ENCODE assay signal across 8 cellular contexts in genomic region chrX:149950681-149951080, GRCh38. TPM values are rescaled to one million over a fixed set of nuclear protein-coding genes. Genes with fewer than 3 reads are reported as not detected.
A peak's percentile ranks its signal among the peaks of the same experiment; 100 is the strongest.
DNase-seq lines count a peak whose midpoint lies in the region; ATAC-seq and TF ChIP-seq lines count a peak whose summit lies in the region.

No MANE protein-coding gene starts in this region.

- H3K4me1 ChIP-seq in OCI-LY3 (ENCODE audit: low read length) (no peaks in the 10 kb centered on the region), esophagus squamous epithelium (peaks cover 0 to 5% (median 0%) of the 10 kb centered on the region in 3 donors), vagina (no peaks in the 10 kb centered on the region)

- H3K79me2 ChIP-seq in OCI-LY3 (ENCODE audit: low read length): no peaks in the 10 kb centered on the region

- no peak overlapping the region for H3K9ac ChIP-seq in OCI-LY3 (ENCODE audit: low read length)

- DNase-seq in AG08396 (ENCODE audit: low spot score): peak; percentile 43
- DNase-seq in esophagus squamous epithelium (lab: John Stamatoyannopoulos, UW): no peak
- peak; percentile 1 for DNase-seq in putamen (ENCODE audit: low spot score)
- no peak for DNase-seq in T-helper 17 cell
- no peak for DNase-seq in vagina (ENCODE audit: extremely low spot score in 2 of 2)

- no peaks in the 10 kb centered on the region for H4K20me1 ChIP-seq in OCI-LY3 (ENCODE audit: insufficient read depth, low read length)

- TF ChIP-seq POLR2A in esophagus squamous epithelium (IDR thresholded peaks at IDR 0.05): no peak
- no peak for TF ChIP-seq POLR2A in vagina (IDR thresholded peaks at IDR 0.05)

- H3K36me3 ChIP-seq in OCI-LY3 (replicated peaks; ENCODE audit: low read depth, low read length) (no peaks in the 10 kb centered on the region), esophagus squamous epithelium (peaks cover 0 to 41% (median 0%) of the 10 kb centered on the region in 3 donors), vagina (no peaks in the 10 kb centered on the region)

- TF ChIP-seq CTCF in GM12874 (IDR thresholded peaks at IDR 0.05; ENCODE audit: insufficient read depth, low read depth, low read length) (0 out of 2 replicates have a peak, but pooled peaks have one; percentile 9), OCI-LY3 (IDR thresholded peaks at IDR 0.05; ENCODE audit: low read depth, low read length) (peak; percentile 62), esophagus squamous epithelium (IDR thresholded peaks at IDR 0.05) (peak in 5 of 6 experiments; percentile 11 to 36 (median 26)), vagina (IDR thresholded peaks at IDR 0.05) (no peak)

- H3K4me3 ChIP-seq in OCI-LY3 (ENCODE audit: low read length) (no peak overlapping the region), esophagus squamous epithelium (no peak overlapping the region), vagina (no peak overlapping the region)

- H3K4me1 Mint-ChIP-seq in T-helper 17 cell: no peaks in the 10 kb centered on the region

- H3K27ac ChIP-seq in OCI-LY3 (ENCODE audit: low read length) (no peak overlapping the region), esophagus squamous epithelium (no peak overlapping the region), vagina (no peak overlapping the region)

- H3K4me3 Mint-ChIP-seq in T-helper 17 cell: no peak overlapping the region

- H3K27ac Mint-ChIP-seq in T-helper 17 cell: no peak overlapping the region

- ATAC-seq in T-helper 17 cell (no peak), GM18511 (IDR thresholded peaks at IDR 0.05; ENCODE audit: unreplicated experiment) (no peak)

- intact Hi-C loops in esophagus squamous epithelium (cut with DNase I): no loop called here
- intact Hi-C loops in vagina (cut with DNase I): loop anchor here (10.0 kb wide), 1 partner anchor 414 kb away; the partner anchor contains the start of gene MAMLD1

- H3K9me3 ChIP-seq in OCI-LY3 (ENCODE audit: insufficient read depth, low read length) (no peaks in the 10 kb centered on the region), esophagus squamous epithelium (no peaks in the 10 kb centered on the region), T-helper 17 cell (ENCODE audit: control insufficient read depth, low read length, poor library complexity, severe bottlenecking) (no peaks in the 10 kb centered on the region), vagina (no peaks in the 10 kb centered on the region)

- H2AFZ ChIP-seq in OCI-LY3 (ENCODE audit: low read depth, low read length): no peak overlapping the region

- H3K27me3 ChIP-seq in OCI-LY3 (ENCODE audit: low read depth, low read length) (no peaks in the 10 kb centered on the region), esophagus squamous epithelium (no peaks in the 10 kb centered on the region), vagina (no peaks in the 10 kb centered on the region)

- H3K27me3 Mint-ChIP-seq in T-helper 17 cell: no peaks in the 10 kb centered on the region

- no peaks in the 10 kb centered on the region for H3K36me3 Mint-ChIP-seq in T-helper 17 cell (ENCODE audit: low read depth)

- no peak overlapping the region for H3K4me2 ChIP-seq in OCI-LY3 (ENCODE audit: low read length)

- 0 to 17% methylated on average over 1 of the region's 1 CpG for WGBS in esophagus squamous epithelium, 2 donors

RNA-seq across cellular contexts. Expression of gene EOLA2, which starts 12.4 kb away (rescaled TPM):
- total RNA-seq in esophagus squamous epithelium: 10 to 100 TPM; 12.7 to 23.3 (median 19.0) TPM
- 10 to 100 TPM; 63.9 to 68.5 TPM for total RNA-seq in T-helper 17 cell
- total RNA-seq in vagina: 15.5 TPM

RNA-seq across cellular contexts. Expression of gene HSFX4, which starts 21.3 kb away (rescaled TPM):
- total RNA-seq in esophagus squamous epithelium: not detected
- total RNA-seq in T-helper 17 cell: not detected
- not detected for total RNA-seq in vagina

Comparison
In these comparisons a context has a peak if more than half of its experiments do, and no peak if none do; other contexts are left out.
1. DNase-seq: peak in AG08396 (single experiment) and putamen (single experiment); none in esophagus squamous epithelium (single experiment), T-helper 17 cell (0 of 3) and vagina (0 of 2).
2. CTCF ChIP-seq: peak in GM12874 (single experiment), OCI-LY3 (single experiment) and esophagus squamous epithelium (5 of 6); none in vagina (0 of 3).